In the genomic region with DNA sequence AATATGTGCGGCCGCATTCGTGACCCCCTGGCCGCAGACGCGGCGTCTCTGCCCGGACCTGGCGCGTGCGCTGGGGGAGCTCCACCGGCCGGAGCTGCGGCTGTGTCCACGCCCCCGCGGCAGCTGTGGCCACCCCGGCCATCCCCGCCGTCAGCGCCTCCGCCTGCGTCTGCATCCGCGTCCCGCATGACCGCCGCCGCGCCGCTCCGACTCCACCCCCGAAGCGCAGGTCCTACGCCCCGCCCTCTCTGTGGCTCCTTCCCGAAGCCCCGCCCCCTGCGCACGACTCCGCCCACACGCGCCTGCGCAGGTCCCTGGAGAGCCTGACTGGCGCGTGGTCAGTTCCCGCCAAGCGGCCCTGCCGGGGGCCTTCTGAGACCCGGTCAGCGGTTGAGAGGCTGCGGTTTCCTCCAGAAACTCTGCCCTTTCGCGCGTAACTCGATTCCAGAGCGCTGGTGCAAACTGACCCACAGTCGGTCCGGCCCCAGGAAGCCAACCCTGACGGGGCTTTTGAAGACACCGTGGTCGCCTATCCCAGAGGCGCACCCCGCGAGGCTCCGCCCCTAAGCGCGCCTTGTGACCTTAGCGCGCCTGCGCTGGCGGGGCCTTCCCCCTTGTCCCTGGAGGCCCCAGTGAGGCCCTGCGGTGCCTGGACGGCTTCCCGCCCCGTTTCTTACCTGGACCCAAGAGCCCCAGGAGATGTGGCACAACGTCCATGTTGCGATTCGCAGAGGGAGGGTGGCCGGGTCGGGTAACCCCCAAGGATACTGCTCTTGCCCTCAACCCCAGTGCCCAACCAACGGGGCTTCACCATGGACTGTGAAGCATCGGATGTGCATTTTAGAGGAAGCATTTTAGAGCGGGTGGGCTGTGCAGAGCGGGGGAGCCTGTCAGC, we compare ENCODE assay signal across 1 cellular context.
A peak's percentile ranks its signal among the peaks of the same experiment; 100 is the strongest.
TF ChIP-seq lines count a peak whose summit lies in the region.

A gene with protein sequence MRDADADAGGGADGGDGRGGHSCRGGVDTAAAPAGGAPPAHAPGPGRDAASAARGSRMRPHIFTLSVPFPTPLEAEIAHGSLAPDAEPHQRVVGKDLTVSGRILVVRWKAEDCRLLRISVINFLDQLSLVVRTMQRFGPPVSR (minus strand): TSS at position 554 of the 895 bp plus-strand sequence. CDS start 366 bp downstream, at position 188.

TF ChIP-seq in WTC11, 78 proteins besides CTCF, POLR2A, EP300 and RAD21 (continued from another document):
- TF ChIP-seq, protein P1, sequence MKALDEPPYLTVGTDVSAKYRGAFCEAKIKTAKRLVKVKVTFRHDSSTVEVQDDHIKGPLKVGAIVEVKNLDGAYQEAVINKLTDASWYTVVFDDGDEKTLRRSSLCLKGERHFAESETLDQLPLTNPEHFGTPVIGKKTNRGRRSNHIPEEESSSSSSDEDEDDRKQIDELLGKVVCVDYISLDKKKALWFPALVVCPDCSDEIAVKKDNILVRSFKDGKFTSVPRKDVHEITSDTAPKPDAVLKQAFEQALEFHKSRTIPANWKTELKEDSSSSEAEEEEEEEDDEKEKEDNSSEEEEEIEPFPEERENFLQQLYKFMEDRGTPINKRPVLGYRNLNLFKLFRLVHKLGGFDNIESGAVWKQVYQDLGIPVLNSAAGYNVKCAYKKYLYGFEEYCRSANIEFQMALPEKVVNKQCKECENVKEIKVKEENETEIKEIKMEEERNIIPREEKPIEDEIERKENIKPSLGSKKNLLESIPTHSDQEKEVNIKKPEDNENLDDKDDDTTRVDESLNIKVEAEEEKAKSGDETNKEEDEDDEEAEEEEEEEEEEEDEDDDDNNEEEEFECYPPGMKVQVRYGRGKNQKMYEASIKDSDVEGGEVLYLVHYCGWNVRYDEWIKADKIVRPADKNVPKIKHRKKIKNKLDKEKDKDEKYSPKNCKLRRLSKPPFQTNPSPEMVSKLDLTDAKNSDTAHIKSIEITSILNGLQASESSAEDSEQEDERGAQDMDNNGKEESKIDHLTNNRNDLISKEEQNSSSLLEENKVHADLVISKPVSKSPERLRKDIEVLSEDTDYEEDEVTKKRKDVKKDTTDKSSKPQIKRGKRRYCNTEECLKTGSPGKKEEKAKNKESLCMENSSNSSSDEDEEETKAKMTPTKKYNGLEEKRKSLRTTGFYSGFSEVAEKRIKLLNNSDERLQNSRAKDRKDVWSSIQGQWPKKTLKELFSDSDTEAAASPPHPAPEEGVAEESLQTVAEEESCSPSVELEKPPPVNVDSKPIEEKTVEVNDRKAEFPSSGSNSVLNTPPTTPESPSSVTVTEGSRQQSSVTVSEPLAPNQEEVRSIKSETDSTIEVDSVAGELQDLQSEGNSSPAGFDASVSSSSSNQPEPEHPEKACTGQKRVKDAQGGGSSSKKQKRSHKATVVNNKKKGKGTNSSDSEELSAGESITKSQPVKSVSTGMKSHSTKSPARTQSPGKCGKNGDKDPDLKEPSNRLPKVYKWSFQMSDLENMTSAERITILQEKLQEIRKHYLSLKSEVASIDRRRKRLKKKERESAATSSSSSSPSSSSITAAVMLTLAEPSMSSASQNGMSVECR (CRISPR knock-in tag; IDR thresholded peaks at IDR 0.05; ENCODE audit: borderline replicate concordance) = 0 out of 2 replicates have a peak, but pooled peaks have one; percentile 65
- peak; percentile 34; the same call in 1 of the 2 replicates for TF ChIP-seq TEAD1 (CRISPR knock-in tag; IDR thresholded peaks at IDR 0.05)
- TF ChIP-seq NFE2L1 (CRISPR knock-in tag; IDR thresholded peaks at IDR 0.05) = peak; percentile 85; the same call in 1 of the 2 replicates
- peak; percentile 92 for TF ChIP-seq ETV6 (CRISPR knock-in tag; IDR thresholded peaks at IDR 0.05)
- TF ChIP-seq ZNF423 (CRISPR knock-in tag; IDR thresholded peaks at IDR 0.05) = no peak
- TF ChIP-seq, protein P2, sequence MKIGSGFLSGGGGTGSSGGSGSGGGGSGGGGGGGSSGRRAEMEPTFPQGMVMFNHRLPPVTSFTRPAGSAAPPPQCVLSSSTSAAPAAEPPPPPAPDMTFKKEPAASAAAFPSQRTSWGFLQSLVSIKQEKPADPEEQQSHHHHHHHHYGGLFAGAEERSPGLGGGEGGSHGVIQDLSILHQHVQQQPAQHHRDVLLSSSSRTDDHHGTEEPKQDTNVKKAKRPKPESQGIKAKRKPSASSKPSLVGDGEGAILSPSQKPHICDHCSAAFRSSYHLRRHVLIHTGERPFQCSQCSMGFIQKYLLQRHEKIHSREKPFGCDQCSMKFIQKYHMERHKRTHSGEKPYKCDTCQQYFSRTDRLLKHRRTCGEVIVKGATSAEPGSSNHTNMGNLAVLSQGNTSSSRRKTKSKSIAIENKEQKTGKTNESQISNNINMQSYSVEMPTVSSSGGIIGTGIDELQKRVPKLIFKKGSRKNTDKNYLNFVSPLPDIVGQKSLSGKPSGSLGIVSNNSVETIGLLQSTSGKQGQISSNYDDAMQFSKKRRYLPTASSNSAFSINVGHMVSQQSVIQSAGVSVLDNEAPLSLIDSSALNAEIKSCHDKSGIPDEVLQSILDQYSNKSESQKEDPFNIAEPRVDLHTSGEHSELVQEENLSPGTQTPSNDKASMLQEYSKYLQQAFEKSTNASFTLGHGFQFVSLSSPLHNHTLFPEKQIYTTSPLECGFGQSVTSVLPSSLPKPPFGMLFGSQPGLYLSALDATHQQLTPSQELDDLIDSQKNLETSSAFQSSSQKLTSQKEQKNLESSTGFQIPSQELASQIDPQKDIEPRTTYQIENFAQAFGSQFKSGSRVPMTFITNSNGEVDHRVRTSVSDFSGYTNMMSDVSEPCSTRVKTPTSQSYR (CRISPR knock-in tag; IDR thresholded peaks at IDR 0.05) = peak; percentile 63; the same call in 1 of the 2 replicates
- TF ChIP-seq, protein P3, sequence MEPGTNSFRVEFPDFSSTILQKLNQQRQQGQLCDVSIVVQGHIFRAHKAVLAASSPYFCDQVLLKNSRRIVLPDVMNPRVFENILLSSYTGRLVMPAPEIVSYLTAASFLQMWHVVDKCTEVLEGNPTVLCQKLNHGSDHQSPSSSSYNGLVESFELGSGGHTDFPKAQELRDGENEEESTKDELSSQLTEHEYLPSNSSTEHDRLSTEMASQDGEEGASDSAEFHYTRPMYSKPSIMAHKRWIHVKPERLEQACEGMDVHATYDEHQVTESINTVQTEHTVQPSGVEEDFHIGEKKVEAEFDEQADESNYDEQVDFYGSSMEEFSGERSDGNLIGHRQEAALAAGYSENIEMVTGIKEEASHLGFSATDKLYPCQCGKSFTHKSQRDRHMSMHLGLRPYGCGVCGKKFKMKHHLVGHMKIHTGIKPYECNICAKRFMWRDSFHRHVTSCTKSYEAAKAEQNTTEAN (CRISPR knock-in tag; IDR thresholded peaks at IDR 0.05) = no peak
- TF ChIP-seq SP1 (CRISPR knock-in tag; conservative IDR thresholded peaks at IDR 0.05) = peak; percentile 94
- no peak for TF ChIP-seq SMAD4 (CRISPR knock-in tag; IDR thresholded peaks at IDR 0.05)
- 0 out of 2 replicates have a peak, but pooled peaks have one; percentile 35 for TF ChIP-seq FOXP1 (CRISPR knock-in tag; IDR thresholded peaks at IDR 0.05; ENCODE audit: borderline replicate concordance)
- peak; percentile 77 for TF ChIP-seq FOXK1 (CRISPR knock-in tag; IDR thresholded peaks at IDR 0.05)
- no peak for TF ChIP-seq NFYB (CRISPR knock-in tag; conservative IDR thresholded peaks at IDR 0.05; ENCODE audit: low read depth)
- TF ChIP-seq, protein P4, sequence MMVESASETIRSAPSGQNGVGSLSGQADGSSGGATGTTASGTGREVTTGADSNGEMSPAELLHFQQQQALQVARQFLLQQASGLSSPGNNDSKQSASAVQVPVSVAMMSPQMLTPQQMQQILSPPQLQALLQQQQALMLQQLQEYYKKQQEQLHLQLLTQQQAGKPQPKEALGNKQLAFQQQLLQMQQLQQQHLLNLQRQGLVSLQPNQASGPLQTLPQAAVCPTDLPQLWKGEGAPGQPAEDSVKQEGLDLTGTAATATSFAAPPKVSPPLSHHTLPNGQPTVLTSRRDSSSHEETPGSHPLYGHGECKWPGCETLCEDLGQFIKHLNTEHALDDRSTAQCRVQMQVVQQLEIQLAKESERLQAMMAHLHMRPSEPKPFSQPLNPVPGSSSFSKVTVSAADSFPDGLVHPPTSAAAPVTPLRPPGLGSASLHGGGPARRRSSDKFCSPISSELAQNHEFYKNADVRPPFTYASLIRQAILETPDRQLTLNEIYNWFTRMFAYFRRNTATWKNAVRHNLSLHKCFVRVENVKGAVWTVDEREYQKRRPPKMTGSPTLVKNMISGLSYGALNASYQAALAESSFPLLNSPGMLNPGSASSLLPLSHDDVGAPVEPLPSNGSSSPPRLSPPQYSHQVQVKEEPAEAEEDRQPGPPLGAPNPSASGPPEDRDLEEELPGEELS (CRISPR knock-in tag; IDR thresholded peaks at IDR 0.05) = peak; percentile 84; the same call in 1 of the 2 replicates
- TF ChIP-seq, protein P5, sequence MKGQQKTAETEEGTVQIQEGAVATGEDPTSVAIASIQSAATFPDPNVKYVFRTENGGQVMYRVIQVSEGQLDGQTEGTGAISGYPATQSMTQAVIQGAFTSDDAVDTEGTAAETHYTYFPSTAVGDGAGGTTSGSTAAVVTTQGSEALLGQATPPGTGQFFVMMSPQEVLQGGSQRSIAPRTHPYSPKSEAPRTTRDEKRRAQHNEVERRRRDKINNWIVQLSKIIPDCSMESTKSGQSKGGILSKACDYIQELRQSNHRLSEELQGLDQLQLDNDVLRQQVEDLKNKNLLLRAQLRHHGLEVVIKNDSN (CRISPR knock-in tag; IDR thresholded peaks at IDR 0.05) = peak; percentile 75
- TF ChIP-seq, protein P6, sequence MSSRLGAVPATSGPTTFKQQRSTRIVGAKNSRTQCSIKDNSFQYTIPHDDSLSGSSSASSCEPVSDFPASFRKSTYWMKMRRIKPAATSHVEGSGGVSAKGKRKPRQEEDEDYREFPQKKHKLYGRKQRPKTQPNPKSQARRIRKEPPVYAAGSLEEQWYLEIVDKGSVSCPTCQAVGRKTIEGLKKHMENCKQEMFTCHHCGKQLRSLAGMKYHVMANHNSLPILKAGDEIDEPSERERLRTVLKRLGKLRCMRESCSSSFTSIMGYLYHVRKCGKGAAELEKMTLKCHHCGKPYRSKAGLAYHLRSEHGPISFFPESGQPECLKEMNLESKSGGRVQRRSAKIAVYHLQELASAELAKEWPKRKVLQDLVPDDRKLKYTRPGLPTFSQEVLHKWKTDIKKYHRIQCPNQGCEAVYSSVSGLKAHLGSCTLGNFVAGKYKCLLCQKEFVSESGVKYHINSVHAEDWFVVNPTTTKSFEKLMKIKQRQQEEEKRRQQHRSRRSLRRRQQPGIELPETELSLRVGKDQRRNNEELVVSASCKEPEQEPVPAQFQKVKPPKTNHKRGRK (CRISPR knock-in tag; IDR thresholded peaks at IDR 0.05; ENCODE audit: borderline replicate concordance) = no peak
- TF ChIP-seq, protein P7, sequence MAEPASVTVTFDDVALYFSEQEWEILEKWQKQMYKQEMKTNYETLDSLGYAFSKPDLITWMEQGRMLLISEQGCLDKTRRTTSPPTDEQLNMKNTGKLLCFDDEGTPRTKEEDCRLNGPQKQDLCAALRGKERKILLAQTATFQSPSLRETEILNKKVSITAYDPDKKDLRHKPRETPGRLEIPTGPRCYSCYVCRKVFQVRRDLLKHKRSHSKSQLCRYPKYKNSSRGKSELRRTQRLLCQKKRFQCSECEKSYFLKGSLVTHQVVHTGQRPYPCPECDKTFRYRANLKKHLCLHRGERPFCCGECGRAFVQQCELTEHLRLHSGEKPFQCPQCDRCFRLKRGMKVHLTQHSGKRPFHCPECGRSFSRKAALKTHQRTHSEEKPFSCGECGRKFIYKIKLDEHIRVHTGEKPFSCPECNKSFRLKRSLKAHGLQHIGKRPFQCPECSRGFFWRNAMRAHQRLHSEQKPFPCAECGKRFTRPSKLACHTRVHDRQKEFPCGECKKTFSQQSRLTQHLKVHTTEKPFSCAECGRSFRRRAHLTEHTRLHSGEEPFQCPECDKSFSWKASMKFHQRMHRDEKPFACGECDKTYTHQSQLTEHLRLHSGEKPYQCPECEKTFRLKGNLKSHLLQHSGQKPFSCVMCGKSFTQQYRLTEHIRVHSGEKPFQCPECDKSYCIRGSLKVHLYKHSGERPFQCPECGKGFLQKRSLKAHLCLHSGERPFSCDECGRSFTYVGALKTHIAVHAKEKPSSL (CRISPR knock-in tag; conservative IDR thresholded peaks at IDR 0.05) = no peak
- TF ChIP-seq, protein P8, sequence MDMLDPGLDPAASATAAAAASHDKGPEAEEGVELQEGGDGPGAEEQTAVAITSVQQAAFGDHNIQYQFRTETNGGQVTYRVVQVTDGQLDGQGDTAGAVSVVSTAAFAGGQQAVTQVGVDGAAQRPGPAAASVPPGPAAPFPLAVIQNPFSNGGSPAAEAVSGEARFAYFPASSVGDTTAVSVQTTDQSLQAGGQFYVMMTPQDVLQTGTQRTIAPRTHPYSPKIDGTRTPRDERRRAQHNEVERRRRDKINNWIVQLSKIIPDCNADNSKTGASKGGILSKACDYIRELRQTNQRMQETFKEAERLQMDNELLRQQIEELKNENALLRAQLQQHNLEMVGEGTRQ (CRISPR knock-in tag; IDR thresholded peaks at IDR 0.05) = peak; percentile 57
- TF ChIP-seq, protein P9, sequence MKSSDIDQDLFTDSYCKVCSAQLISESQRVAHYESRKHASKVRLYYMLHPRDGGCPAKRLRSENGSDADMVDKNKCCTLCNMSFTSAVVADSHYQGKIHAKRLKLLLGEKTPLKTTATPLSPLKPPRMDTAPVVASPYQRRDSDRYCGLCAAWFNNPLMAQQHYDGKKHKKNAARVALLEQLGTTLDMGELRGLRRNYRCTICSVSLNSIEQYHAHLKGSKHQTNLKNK (CRISPR knock-in tag; IDR thresholded peaks at IDR 0.05) = no peak
- TF ChIP-seq, protein P10, sequence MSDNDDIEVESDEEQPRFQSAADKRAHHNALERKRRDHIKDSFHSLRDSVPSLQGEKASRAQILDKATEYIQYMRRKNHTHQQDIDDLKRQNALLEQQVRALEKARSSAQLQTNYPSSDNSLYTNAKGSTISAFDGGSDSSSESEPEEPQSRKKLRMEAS (CRISPR knock-in tag; IDR thresholded peaks at IDR 0.05) = peak; percentile 98
TF ChIP-seq in WTC11: peak in this region for 20.
